8 cellular contexts compared by ENCODE assay signal in genomic region chr15:100349321-100349695, GRCh38. TPM values are rescaled to one million over a fixed set of nuclear protein-coding genes. Genes with fewer than 3 reads are reported as not detected.
DNase-seq lines count a peak whose midpoint lies in the region; ATAC-seq and TF ChIP-seq lines count a peak whose summit lies in the region.

No MANE protein-coding gene starts in this region.

- H3K36me3 Mint-ChIP-seq in nephron (ENCODE audit: low read depth), result no peaks in the 10 kb centered on the region

- H3K4me3 ChIP-seq in AG04450 (ENCODE audit: low read depth, low read length) (peak overlapping the region; percentile 61; the same call in 1 of the 2 replicates), KMS-11 (IDR thresholded peaks at IDR 0.05; ENCODE audit: insufficient read depth, low read depth, low read length) (no peak overlapping the region), dorsolateral prefrontal cortex (peak overlapping the region; percentile 53 to 94 (median 79))

- H3K27me3 ChIP-seq in AG04450 (ENCODE audit: control insufficient read depth, insufficient read depth, low read length) (no peaks in the 10 kb centered on the region), KMS-11 (ENCODE audit: insufficient read depth, low read depth) (no peaks in the 10 kb centered on the region), dorsolateral prefrontal cortex (peaks cover 0 to 12% (median 0%) of the 10 kb centered on the region in 45 donors)

- CTCF ChIA-PET in AG04450 (lab: Charles Lee), result interaction anchor here (0.6 to 4.1 kb wide), 18 partner anchors 10 to 1234 kb away, joined by 3 to 85 read pairs (median 5); no protein-coding TSS in a partner anchor

- H3K36me3 ChIP-seq in KMS-11 (ENCODE audit: insufficient read depth), result no peaks in the 10 kb centered on the region

- H3K9me3 Mint-ChIP-seq in nephron, result peaks cover 3% of the 10 kb centered on the region

- H3K27me3 Mint-ChIP-seq in nephron (ENCODE audit: low read depth), result peaks cover 23% of the 10 kb centered on the region

- H3K9ac ChIP-seq in KMS-11, result no peak overlapping the region; the same call in 1 of the 2 replicates

- DNase-seq in AG04450 (ENCODE audit: low read depth, low spot score) (no peak), dorsolateral prefrontal cortex (no peak), NK-92 (lab: John Stamatoyannopoulos, UW; ENCODE audit: unreplicated experiment) (no peak), SHP77 treated with DMSO at 0.1 percent for 48 hours (lab: John Stamatoyannopoulos, UW) (no peak)

- peaks cover 11% of the 10 kb centered on the region for H3K4me1 ChIP-seq in KMS-11 (ENCODE audit: low read depth, poor library complexity, severe bottlenecking)

- peak overlapping the region; percentile 77; the same call in 1 of the 2 replicates for H3K4me2 ChIP-seq in KMS-11

- POLR2A ChIA-PET in AG04450 (lab: Yijun Ruan, JAX), result interaction anchor here (0.7 kb wide), 1 partner anchor 318 kb away, joined by 3 read pairs; no protein-coding TSS in a partner anchor

- ATAC-seq in HG02759 (IDR thresholded peaks at IDR 0.05; ENCODE audit: unreplicated experiment), result no peak
- ATAC-seq in GM18519 (IDR thresholded peaks at IDR 0.05; ENCODE audit: low FRiP score, unreplicated experiment), result no peak

- H2AFZ ChIP-seq in KMS-11 (ENCODE audit: low read depth), result peak overlapping the region; percentile 100

- H3K9me3 ChIP-seq in AG04450 (ENCODE audit: control insufficient read depth, insufficient read depth, low read length), result peaks cover 6% of the 10 kb centered on the region; the same call in 1 of the 2 replicates

- H3K27ac Mint-ChIP-seq in nephron, result peak overlapping the region; percentile 69 to 92 (median 91)

- peaks cover 12% of the 10 kb centered on the region for H3K4me1 Mint-ChIP-seq in nephron

- no peaks in the 10 kb centered on the region for H3K79me2 ChIP-seq in KMS-11 (ENCODE audit: insufficient read depth, low read depth)

- intact Hi-C loops in dorsolateral prefrontal cortex (cut with DNase I), result loop anchor here in 1 of 2 donors (2.0 to 10.0 kb wide), 2 partner anchors 33 to 905 kb away; partner anchors contain the start of gene CHSY1

- TF ChIP-seq CTCF in AG04450 (IDR thresholded peaks at IDR 0.05; ENCODE audit: low read depth, low read length), result no peak
- TF ChIP-seq CTCF in KMS-11 (conservative IDR thresholded peaks at IDR 0.05; ENCODE audit: low read depth, low read length), result no peak
- TF ChIP-seq CTCF in dorsolateral prefrontal cortex (IDR thresholded peaks at IDR 0.05 in 54 of 56, conservative IDR thresholded peaks at IDR 0.05 in 2 of 56; ENCODE audit: low read depth in 1 of 56, partially characterized antibody in 56 of 56), result no peak
- TF ChIP-seq CTCF in nephron (IDR thresholded peaks at IDR 0.05; ENCODE audit: unreplicated experiment in 3 of 3), result no peak

- H4K20me1 ChIP-seq in KMS-11 (ENCODE audit: insufficient read depth), result no peaks in the 10 kb centered on the region

- H3K4me3 Mint-ChIP-seq in nephron, result peak overlapping the region; percentile 91 to 97 (median 94)

- H3K27ac ChIP-seq in AG04450 (ENCODE audit: low read depth, low read length) (no peak overlapping the region), KMS-11 (no peak overlapping the region), dorsolateral prefrontal cortex (peak overlapping the region in 54 of 59 donors; percentile 61 to 96 (median 92))

RNA-seq across cellular contexts. Expression of gene ADAMTS17, which starts 7.5 kb away (rescaled TPM):
- polyA plus RNA-seq in AG04450 (2011; rRNA removed), result 0.05 and 0.06 TPM in 2 replicates
- 0.17 TPM in 1 of 2 replicates, not detected in the other for polyA minus RNA-seq in AG04450 (2011; rRNA and poly(A)+ RNA removed)
- total RNA-seq in dorsolateral prefrontal cortex, result 10 to 100 TPM in 79 of 120 experiments, 1 to 10 TPM in 41; 4.7 to 28.7 (median 11.1) TPM

Comparison
In these comparisons a context has a peak if more than half of its experiments do, and no peak if none do; other contexts are left out.
1. H3K27ac ChIP-seq: peak in dorsolateral prefrontal cortex (54 of 59); none in AG04450 (single experiment) and KMS-11 (single experiment).